In genomic region chr1:181141431-181141910, GRCh38 we compare ENCODE assay signal across 8 cellular contexts. TPM values are rescaled to one million over a fixed set of nuclear protein-coding genes. Genes with fewer than 3 reads are reported as not detected.
DNase-seq lines count a peak whose midpoint lies in the region; ATAC-seq and TF ChIP-seq lines count a peak whose summit lies in the region.

No MANE protein-coding gene starts in this region.

- in situ Hi-C loops in KBM-7 (cut with MboI; ENCODE audit: low pct_unique_long_range_greater_than_20kb, low sequenced_read_pairs), result loop anchor here (10.0 kb wide), 1 partner anchor 47 kb away; no protein-coding TSS in a partner anchor

- H3K4me1 Mint-ChIP-seq in activated CD4-positive, alpha-beta T cell treated with anti-CD3 and anti-CD28 coated beads, Interleukin-2, amount 10 ng/mL, durations not matched to agents 24 days and 14 days, result peaks cover 68% of the 10 kb centered on the region

- intact Hi-C loops in activated CD4-positive, alpha-beta T cell treated with anti-CD3 and anti-CD28 coated beads, Interleukin-2, amount 10 ng/mL, durations not matched to agents 24 days and 14 days (cut with micrococcal nuclease), result loop anchor here (1.0 to 5.0 kb wide), 6 partner anchors 37 to 639 kb away; partner anchors contain the start of gene ACBD6

- H3K27ac Mint-ChIP-seq in activated CD4-positive, alpha-beta T cell treated with anti-CD3 and anti-CD28 coated beads, Interleukin-2, amount 10 ng/mL, durations not matched to agents 24 days and 14 days, result peak overlapping the region; percentile 90

- ATAC-seq in GM18502 (IDR thresholded peaks at IDR 0.05; ENCODE audit: poor library complexity, unreplicated experiment), result no peak

- TF ChIP-seq POLR2A in erythroblast (IDR thresholded peaks at IDR 0.05; ENCODE audit: low read length), result no peak

- H3K9me3 Mint-ChIP-seq in activated CD4-positive, alpha-beta T cell treated with anti-CD3 and anti-CD28 coated beads, Interleukin-2, amount 10 ng/mL, durations not matched to agents 24 days and 14 days, result peaks cover 6% of the 10 kb centered on the region

- DNase-seq in DMS53 (lab: John Stamatoyannopoulos, UW) (peak; percentile 41), DMS53 treated with DMSO at 0.1 percent for 48 hours (lab: John Stamatoyannopoulos, UW; ENCODE audit: unreplicated experiment) (no peak), erythroblast (lab: John Stamatoyannopoulos, UW) (peak; percentile 80 to 91), KBM-7 (no peak), NCI-H2171 treated with DMSO at 0.1 percent for 48 hours (lab: John Stamatoyannopoulos, UW) (no peak)
- DNase-seq in activated CD4-positive, alpha-beta T cell treated with anti-CD3 and anti-CD28 coated beads, Interleukin-2, amount 10 ng/mL, durations not matched to agents 24 days and 14 days, result peak; percentile 87
- DNase-seq in stimulated activated CD4-positive, alpha-beta T cell treated with anti-CD3 and anti-CD28 coated beads, Interleukin-1b, Interleukin-23, amount 100 ng/mL, for 48 hours, result peak; percentile 87

- peaks cover 16% of the 10 kb centered on the region for H3K27me3 Mint-ChIP-seq in activated CD4-positive, alpha-beta T cell treated with anti-CD3 and anti-CD28 coated beads, Interleukin-2, amount 10 ng/mL, durations not matched to agents 24 days and 14 days

- peak overlapping the region; percentile 70 for H3K4me3 Mint-ChIP-seq in activated CD4-positive, alpha-beta T cell treated with anti-CD3 and anti-CD28 coated beads, Interleukin-2, amount 10 ng/mL, durations not matched to agents 24 days and 14 days

- peaks cover 4% of the 10 kb centered on the region for H3K36me3 Mint-ChIP-seq in activated CD4-positive, alpha-beta T cell treated with anti-CD3 and anti-CD28 coated beads, Interleukin-2, amount 10 ng/mL, durations not matched to agents 24 days and 14 days (ENCODE audit: low read depth)

RNA-seq across cellular contexts. Expression of gene IER5, which starts 53.0 kb away (rescaled TPM):
- total RNA-seq in activated CD4-positive, alpha-beta T cell treated with anti-CD3 and anti-CD28 coated beads, Interleukin-2, amount 10 ng/mL, durations not matched to agents 24 days and 14 days, result 48.3 and 48.6 TPM in 2 replicates

Comparison
In these comparisons a context has a peak if more than half of its experiments do, and no peak if none do; other contexts are left out.
1. DNase-seq: peak in DMS53 (single experiment), activated CD4-positive, alpha-beta T cell treated with anti-CD3 and anti-CD28 coated beads, Interleukin-2, amount 10 ng/mL, durations not matched to agents 24 days and 14 days (single experiment), erythroblast (2 of 2) and stimulated activated CD4-positive, alpha-beta T cell treated with anti-CD3 and anti-CD28 coated beads, Interleukin-1b, Interleukin-23, amount 100 ng/mL, for 48 hours (single experiment); none in DMS53 treated with DMSO at 0.1 percent for 48 hours (single experiment), KBM-7 (single experiment) and NCI-H2171 treated with DMSO at 0.1 percent for 48 hours (single experiment).